ENCODE assay signal across 16 cellular contexts in the genomic region with DNA sequence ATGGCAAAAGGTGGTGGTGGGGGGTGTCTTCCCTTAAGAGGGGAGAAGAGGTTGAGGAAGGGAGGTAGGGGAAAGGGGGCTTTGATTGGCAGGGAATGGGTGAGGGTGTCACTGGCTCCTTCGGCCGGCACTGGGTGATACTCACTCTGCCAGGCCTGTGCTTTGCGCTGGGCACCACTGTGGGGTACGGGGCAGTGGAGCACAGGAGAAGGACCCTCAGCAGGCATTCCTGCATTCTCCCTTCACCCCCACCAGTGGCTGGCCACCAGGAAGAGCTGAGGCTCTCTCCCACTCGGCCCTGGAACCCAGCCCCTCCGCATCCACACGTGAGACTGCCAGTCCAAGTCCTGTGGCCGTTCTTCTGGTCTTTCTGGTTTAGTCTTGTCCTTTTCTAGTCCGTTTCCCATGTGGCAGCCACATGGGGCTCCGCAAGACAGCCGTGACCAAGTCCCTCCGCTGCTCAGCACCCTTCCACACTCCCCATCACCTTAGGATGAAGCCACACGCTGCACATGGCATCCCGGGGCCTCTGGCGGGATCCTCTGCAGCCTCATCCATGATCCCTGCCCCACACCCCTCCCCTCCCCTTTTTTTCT. TPM values are rescaled to one million over a fixed set of nuclear protein-coding genes. Genes with fewer than 3 reads are reported as not detected.
DNase-seq lines count a peak whose midpoint lies in the region; ATAC-seq and TF ChIP-seq lines count a peak whose summit lies in the region.
"Had no signal": no experiment of that assay in that cellular context is flagged by ENCODE, and none has a peak within 500 bp of the region (broad histone marks: within the 10 kb centered on the region; RNA-seq: fewer than 3 reads in every experiment).

No MANE protein-coding gene starts in this region.

- no peaks in the 10 kb centered on the region for H3K27me3 ChIP-seq in left ventricle myocardium inferior (ENCODE audit: low read depth)
- no peaks in the 10 kb centered on the region for H3K27me3 ChIP-seq in right cardiac atrium (ENCODE audit: control insufficient read depth, insufficient read depth)
- no peaks in the 10 kb centered on the region for H3K27me3 ChIP-seq in sigmoid colon
- H3K27me3 ChIP-seq in neural progenitor cell: no peaks in the 10 kb centered on the region

- no peak for TF ChIP-seq POLR2A in sigmoid colon (IDR thresholded peaks at IDR 0.05)

- WGBS in right cardiac atrium: 89% methylated on average over 15 of the region's 15 CpGs
- WGBS in sigmoid colon, 2 donors: 39 to 76% methylated on average over 14 to 15 of the region's 15 CpGs

- H3K36me3 ChIP-seq in left ventricle myocardium inferior (no peaks in the 10 kb centered on the region), sigmoid colon (no peaks in the 10 kb centered on the region), neural progenitor cell (no peaks in the 10 kb centered on the region)

- intact Hi-C loops in left ventricle myocardium inferior (cut with micrococcal nuclease) (no loop called here), left ventricle myocardium superior (cut with micrococcal nuclease) (no loop called here), right cardiac atrium (cut with DNase I) (no loop called here), sigmoid colon (cut with DNase I) (no loop called here)

- TF ChIP-seq CTCF in left ventricle myocardium inferior (IDR thresholded peaks at IDR 0.05; ENCODE audit: borderline replicate concordance) (no peak), sigmoid colon (IDR thresholded peaks at IDR 0.05) (no peak), neural progenitor cell (IDR thresholded peaks at IDR 0.05) (no peak)

- H3K27ac ChIP-seq in left ventricle myocardium inferior (replicated peaks): peak overlapping the region; percentile 89
- H3K27ac ChIP-seq in right cardiac atrium (ENCODE audit: low read length): peak overlapping the region; percentile 73
- H3K27ac ChIP-seq in sigmoid colon: peak overlapping the region; percentile 77 to 92 (median 86)
- no peak overlapping the region for H3K27ac ChIP-seq in neural progenitor cell

- no peaks in the 10 kb centered on the region for H3K36me3 Mint-ChIP-seq in neural progenitor cell
- H3K36me3 Mint-ChIP-seq: memory B cell had no signal

- no peak overlapping the region for H3K4me3 Mint-ChIP-seq in neural progenitor cell
- H3K4me3 Mint-ChIP-seq: memory B cell; T-helper 1 cell treated with Interleukin-12 subunit alpha and Interleukin-12 subunit beta and Interleukin-4 antibody, amounts not matched to agents 30 μg/mL and 1 μg/mL, for 36 hours had no signal

- H3K4me2 ChIP-seq in neural progenitor cell: no peak overlapping the region

- no peaks in the 10 kb centered on the region for H3F3A ChIP-seq in neural progenitor cell (ENCODE audit: low read depth)

- no peak overlapping the region for H2AFZ ChIP-seq in neural progenitor cell (replicated peaks)

- H3K9ac ChIP-seq in neural progenitor cell: no peak overlapping the region

- H3K9me3 Mint-ChIP-seq in neural progenitor cell: peaks cover 12% of the 10 kb centered on the region
- H3K9me3 Mint-ChIP-seq: T-helper 1 cell treated with Interleukin-12 subunit alpha and Interleukin-12 subunit beta and Interleukin-4 antibody, amounts not matched to agents 30 μg/mL and 1 μg/mL, for 36 hours had no signal

- no peak overlapping the region for H3K27ac Mint-ChIP-seq in neural progenitor cell
- H3K27ac Mint-ChIP-seq: memory B cell; progenitor cell of endocrine pancreas; T-helper 1 cell treated with Interleukin-12 subunit alpha and Interleukin-12 subunit beta and Interleukin-4 antibody, amounts not matched to agents 30 μg/mL and 1 μg/mL, for 36 hours had no signal

- no peaks in the 10 kb centered on the region for H4K20me1 ChIP-seq in neural progenitor cell (ENCODE audit: low read depth)

- ATAC-seq in left ventricle myocardium superior: no peak
- ATAC-seq in right cardiac atrium: no peak
- ATAC-seq in HG03439 (IDR thresholded peaks at IDR 0.05; ENCODE audit: unreplicated experiment): no peak
- no peak for ATAC-seq in GM18868 (IDR thresholded peaks at IDR 0.05; ENCODE audit: unreplicated experiment)
- ATAC-seq: PC-3 had no signal

- H3K27me3 Mint-ChIP-seq in neural progenitor cell (ENCODE audit: insufficient read depth, low read depth): peaks cover 4% of the 10 kb centered on the region

- no peak overlapping the region for H3K4me3 ChIP-seq in left ventricle myocardium inferior
- no peak overlapping the region for H3K4me3 ChIP-seq in right cardiac atrium (ENCODE audit: low read length)
- no peak overlapping the region for H3K4me3 ChIP-seq in sigmoid colon
- no peak overlapping the region for H3K4me3 ChIP-seq in neural progenitor cell

- TF ChIP-seq EP300 in sigmoid colon (IDR thresholded peaks at IDR 0.05): no peak

- H3K4me1 Mint-ChIP-seq in neural progenitor cell: peaks cover 24% of the 10 kb centered on the region

- CTCF ChIA-PET in HEK293T (lab: Yijun Ruan, JAX): no interaction called here

- H3K9me3 ChIP-seq in left ventricle myocardium inferior (replicated peaks): peaks cover 13% of the 10 kb centered on the region
- H3K9me3 ChIP-seq in right cardiac atrium (ENCODE audit: control insufficient read depth, low read length): no peaks in the 10 kb centered on the region
- H3K9me3 ChIP-seq in sigmoid colon: no peaks in the 10 kb centered on the region
- H3K9me3 ChIP-seq in neural progenitor cell (ENCODE audit: low read depth): no peaks in the 10 kb centered on the region

- H3K79me2 ChIP-seq in neural progenitor cell (ENCODE audit: low read depth): no peaks in the 10 kb centered on the region

- DNase-seq in left ventricle myocardium inferior (no peak), left ventricle myocardium superior (no peak), right cardiac atrium (peak in 1 of 3 donors; percentile 48), sigmoid colon (peak; percentile 56), neural progenitor cell (ENCODE audit: low spot score) (no peak), HEK293T (ENCODE audit: extremely low spot score) (no peak)
- DNase-seq: activated CD4-positive, alpha-beta T cell treated with anti-CD3 and anti-CD28 coated beads, Interleukin-2, amount 50 U/mL, for 1 hour; NCI-H226; PC-3 had no signal

- POLR2A ChIA-PET in HEK293T (lab: Yijun Ruan, JAX): no interaction called here

- peaks cover 32% of the 10 kb centered on the region for H3K4me1 ChIP-seq in left ventricle myocardium inferior
- H3K4me1 ChIP-seq in right cardiac atrium (ENCODE audit: control insufficient read depth, insufficient read depth, low read length): peaks cover 4% of the 10 kb centered on the region
- H3K4me1 ChIP-seq in sigmoid colon: peaks cover 2 to 42% (median 31%) of the 10 kb centered on the region in 4 donors
- no peaks in the 10 kb centered on the region for H3K4me1 ChIP-seq in neural progenitor cell

TF ChIP-seq in HEK293T, 16 proteins besides CTCF, POLR2A, EP300 and RAD21:
- TF ChIP-seq, protein P1, sequence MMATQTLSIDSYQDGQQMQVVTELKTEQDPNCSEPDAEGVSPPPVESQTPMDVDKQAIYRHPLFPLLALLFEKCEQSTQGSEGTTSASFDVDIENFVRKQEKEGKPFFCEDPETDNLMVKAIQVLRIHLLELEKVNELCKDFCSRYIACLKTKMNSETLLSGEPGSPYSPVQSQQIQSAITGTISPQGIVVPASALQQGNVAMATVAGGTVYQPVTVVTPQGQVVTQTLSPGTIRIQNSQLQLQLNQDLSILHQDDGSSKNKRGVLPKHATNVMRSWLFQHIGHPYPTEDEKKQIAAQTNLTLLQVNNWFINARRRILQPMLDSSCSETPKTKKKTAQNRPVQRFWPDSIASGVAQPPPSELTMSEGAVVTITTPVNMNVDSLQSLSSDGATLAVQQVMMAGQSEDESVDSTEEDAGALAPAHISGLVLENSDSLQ (IDR thresholded peaks at IDR 0.05): no peak
- TF ChIP-seq FOXM1 (IDR thresholded peaks at IDR 0.05; ENCODE audit: borderline replicate concordance): no peak
- no peak for TF ChIP-seq ZNF384 (IDR thresholded peaks at IDR 0.05)
- no peak for TF ChIP-seq LEF1 (IDR thresholded peaks at IDR 0.05; ENCODE audit: borderline replicate concordance)
- TF ChIP-seq NFRKB (IDR thresholded peaks at IDR 0.05): no peak
- no peak for TF ChIP-seq L3MBTL2 (conservative IDR thresholded peaks at IDR 0.05)
- TF ChIP-seq HDGF (IDR thresholded peaks at IDR 0.05; ENCODE audit: borderline replicate concordance): no peak
- no peak for TF ChIP-seq SP1 (IDR thresholded peaks at IDR 0.05)
- TF ChIP-seq BHLHE40 (IDR thresholded peaks at IDR 0.05; ENCODE audit: borderline replicate concordance): no peak
- TF ChIP-seq FOXK2 (IDR thresholded peaks at IDR 0.05): no peak
- no peak for TF ChIP-seq CTBP1 (IDR thresholded peaks at IDR 0.05; ENCODE audit: borderline replicate concordance)
- TF ChIP-seq SUZ12 (IDR thresholded peaks at IDR 0.05): no peak
- no peak for TF ChIP-seq FOXA1 (IDR thresholded peaks at IDR 0.05)
- no peak for TF ChIP-seq ELF4 (IDR thresholded peaks at IDR 0.05)
- no peak for TF ChIP-seq ARNT (IDR thresholded peaks at IDR 0.05)

RNA-seq across cellular contexts. Expression of a gene that starts 8.0 kb away (rescaled TPM):
- total RNA-seq in left ventricle myocardium inferior: 2.3 TPM
- total RNA-seq in left ventricle myocardium superior: 2.5 TPM
- 1 to 10 TPM; 4.6 to 6.9 (median 5.5) TPM for total RNA-seq in right cardiac atrium
- polyA plus RNA-seq in right cardiac atrium: 2.9 TPM
- 10 to 100 TPM in 1 of 4 donors, 1 to 10 TPM in 3; 4.1 to 12.5 (median 6.7) TPM for total RNA-seq in sigmoid colon
- polyA plus RNA-seq in sigmoid colon: 100 to 1,000 TPM in 1 of 3 donors, 10 to 100 TPM in 2; 89.5 to 110 (median 90.8) TPM
- 7.4 and 9.6 TPM in 2 replicates for total RNA-seq in neural progenitor cell (ENCODE audit: low replicate concordance)

RNA-seq across cellular contexts. Expression of a gene that starts 27.9 kb away (rescaled TPM):
- not detected for total RNA-seq in left ventricle myocardium inferior
- not detected for total RNA-seq in left ventricle myocardium superior
- not detected for total RNA-seq in right cardiac atrium
- not detected for polyA plus RNA-seq in right cardiac atrium
- 1 to 10 TPM in 1 of 4 donors, not detected in 3; 1.4 TPM for total RNA-seq in sigmoid colon
- polyA plus RNA-seq in sigmoid colon: 1 to 10 TPM in 1 of 3 donors, not detected in 2; 4.5 TPM
- not detected in 2 replicates for total RNA-seq in neural progenitor cell (ENCODE audit: low replicate concordance)
- total RNA-seq: PC-3, progenitor cell of endocrine pancreas, temporal lobe had no signal

RNA-seq across cellular contexts. Expression of a gene that starts 40.5 kb away (rescaled TPM):
- not detected for total RNA-seq in left ventricle myocardium inferior
- total RNA-seq in left ventricle myocardium superior: not detected
- total RNA-seq in right cardiac atrium: not detected
- not detected for polyA plus RNA-seq in right cardiac atrium
- total RNA-seq in sigmoid colon: not detected
- 10 to 100 TPM; 14.4 to 29.7 (median 19.0) TPM for polyA plus RNA-seq in sigmoid colon
- not detected in 2 replicates for total RNA-seq in neural progenitor cell (ENCODE audit: low replicate concordance)
- total RNA-seq: HT1080, progenitor cell of endocrine pancreas had no signal

RNA-seq across cellular contexts. Expression of a gene that starts 53.3 kb away (rescaled TPM):
- total RNA-seq in left ventricle myocardium inferior (3.2 TPM), left ventricle myocardium superior (4.6 TPM), right cardiac atrium (1 to 10 TPM; 5.7 to 8.6 (median 6.8) TPM), sigmoid colon (10 to 100 TPM in 2 of 4 donors, 1 to 10 TPM in 2; 7.7 to 12.8 (median 9.7) TPM), neural progenitor cell (ENCODE audit: low replicate concordance) (0.97 and 2.7 TPM in 2 replicates)
- polyA plus RNA-seq in right cardiac atrium (2.4 TPM), sigmoid colon (1 to 10 TPM; 1.8 to 3.6 (median 2.1) TPM)
